ENCODE assay signal across 7 cellular contexts in the genomic region with DNA sequence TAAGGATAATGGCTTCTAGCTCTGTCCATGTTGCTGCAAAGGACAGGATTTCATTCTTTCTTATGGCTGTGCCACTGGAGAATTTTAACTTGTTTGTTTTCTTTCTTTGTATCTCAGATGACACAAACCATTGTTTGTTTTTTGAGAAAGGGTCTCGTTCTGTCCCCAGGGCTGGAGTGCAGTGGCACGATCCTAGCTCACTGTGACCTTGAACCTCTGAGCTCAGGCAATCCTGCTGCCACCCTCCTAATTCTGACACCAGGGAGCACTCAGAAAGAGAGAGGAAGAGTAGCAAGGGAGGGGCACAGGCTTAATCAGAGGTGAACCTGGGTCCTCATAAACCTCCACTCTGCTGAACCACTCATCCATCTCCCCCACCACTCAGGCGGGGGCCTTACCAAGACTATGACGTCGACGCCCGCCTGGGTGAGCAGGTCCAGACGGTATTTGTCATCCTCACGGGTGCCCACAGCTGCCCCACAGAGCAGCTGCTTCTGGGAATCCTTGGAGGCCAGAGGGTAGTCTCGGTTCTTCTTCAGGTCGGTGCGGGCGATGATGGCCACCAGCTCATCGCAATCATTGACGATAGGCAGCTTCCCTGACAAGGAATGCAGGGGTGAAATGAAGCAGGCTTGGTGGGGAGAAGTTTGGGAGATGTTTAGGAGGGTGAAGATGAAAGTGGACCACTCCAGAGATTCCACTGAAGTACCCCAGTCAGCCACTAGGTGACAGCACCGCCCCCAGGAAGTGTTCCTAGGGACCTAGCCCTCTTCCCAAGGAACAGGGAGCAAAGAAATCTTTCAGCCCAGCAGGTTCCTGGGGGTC. TPM values are rescaled to one million over a fixed set of nuclear protein-coding genes. Genes with fewer than 3 reads are reported as not detected.
A peak's percentile ranks its signal among the peaks of the same experiment; 100 is the strongest.
DNase-seq lines count a peak whose midpoint lies in the region; ATAC-seq and TF ChIP-seq lines count a peak whose summit lies in the region.

No MANE protein-coding gene starts in this region.

- no peak overlapping the region for H3K9ac ChIP-seq in mesenchymal stem cell (ENCODE audit: low read length)

- no peak overlapping the region for H3K4ac ChIP-seq in mesenchymal stem cell (ENCODE audit: low read depth in 1 of 2, low read length in 2 of 2)

- no peaks in the 10 kb centered on the region for H3K27me3 Mint-ChIP-seq in T-cell

- no peak overlapping the region for H2BK120ac ChIP-seq in mesenchymal stem cell (ENCODE audit: low read depth, low read length)

- H3K27ac ChIP-seq in mesenchymal stem cell (ENCODE audit: low read length, poor library complexity, severe bottlenecking) (no peak overlapping the region), upper lobe of left lung (no peak overlapping the region)

- H3K27ac Mint-ChIP-seq in T-cell, result no peak overlapping the region

- DNase-seq in ELF-1 (ENCODE audit: low read depth, low spot score) (peak; percentile 78), HK-2 (ENCODE audit: unreplicated experiment) (peak; percentile 58), T-cell (peak in 9 of 34 experiments; percentile 13 to 50 (median 29)), mesenchymal stem cell (peak; percentile 62), upper lobe of left lung (peak in 1 of 2 donors; percentile 63)
- peak; percentile 18 for DNase-seq in effector CD8-positive, alpha-beta T cell (lab: John Stamatoyannopoulos, UW)

- H3K23ac ChIP-seq in mesenchymal stem cell (ENCODE audit: low read length in 2 of 2), result no peak overlapping the region

- peaks cover 38% of the 10 kb centered on the region for H3K36me3 Mint-ChIP-seq in T-cell

- peak; percentile 84 to 98 (median 87) for TF ChIP-seq CTCF in upper lobe of left lung (IDR thresholded peaks at IDR 0.05)

- no peak overlapping the region for H3K4me3 Mint-ChIP-seq in T-cell

- H2BK15ac ChIP-seq in mesenchymal stem cell (ENCODE audit: low read depth, poor library complexity, severe bottlenecking), result no peak overlapping the region

- H2AFZ ChIP-seq in mesenchymal stem cell (ENCODE audit: low read depth, low read length), result no peak overlapping the region

- H3K4me3 ChIP-seq in mesenchymal stem cell (ENCODE audit: insufficient read depth in 1 of 2, low read depth in 1 of 2, low read length in 2 of 2) (no peak overlapping the region), upper lobe of left lung (no peak overlapping the region)

- no peaks in the 10 kb centered on the region for H3K9me3 Mint-ChIP-seq in T-cell

- no peaks in the 10 kb centered on the region for H3K27me3 ChIP-seq in mesenchymal stem cell (ENCODE audit: control insufficient read depth in 1 of 2, insufficient read depth in 1 of 2, low read length in 2 of 2)
- H3K27me3 ChIP-seq in upper lobe of left lung, result no peaks in the 10 kb centered on the region

- H4K8ac ChIP-seq in mesenchymal stem cell (ENCODE audit: low read length), result no peak overlapping the region

- no peak for TF ChIP-seq EP300 in upper lobe of left lung (IDR thresholded peaks at IDR 0.05)

- H2BK5ac ChIP-seq in mesenchymal stem cell (ENCODE audit: low read depth, low read length, poor library complexity, severe bottlenecking), result no peak overlapping the region

- peaks cover under 1 to 7% (median 2%) of the 10 kb centered on the region in 3 donors for H3K4me1 Mint-ChIP-seq in T-cell

- H3K4me2 ChIP-seq in mesenchymal stem cell (ENCODE audit: low read length, poor library complexity, severe bottlenecking), result no peak overlapping the region

- peaks cover 72 to 88% of the 10 kb centered on the region in 2 experiments for H3K36me3 ChIP-seq in mesenchymal stem cell (ENCODE audit: control insufficient read depth in 1 of 2, insufficient read depth in 2 of 2, low read depth in 1 of 2, low read length in 2 of 2)
- peaks cover 20 to 86% (median 73%) of the 10 kb centered on the region in 4 donors for H3K36me3 ChIP-seq in upper lobe of left lung

- no peak overlapping the region for H3K18ac ChIP-seq in mesenchymal stem cell (ENCODE audit: low read depth in 1 of 2, low read length in 2 of 2)

- no peak overlapping the region for H4K91ac ChIP-seq in mesenchymal stem cell (ENCODE audit: low read length)

- CTCF ChIA-PET in T-cell (lab: Charles Lee), result interaction anchor here (0.6 to 4.0 kb wide), 10 partner anchors 12 to 1172 kb away, joined by 3 to 59 read pairs (median 5); no protein-coding TSS in a partner anchor

- TF ChIP-seq POLR2A in upper lobe of left lung (IDR thresholded peaks at IDR 0.05), result no peak

- no peaks in the 10 kb centered on the region for H3K79me1 ChIP-seq in mesenchymal stem cell (replicated peaks; ENCODE audit: low read length, poor library complexity, severe bottlenecking)

- ATAC-seq in T-cell (replicated peaks in 1 of 4), result peak; percentile 32 to 61 (median 53)
- ATAC-seq in upper lobe of left lung (ENCODE audit: low FRiP score in 2 of 2), result peak; percentile 50 to 82
- ATAC-seq in HG02970 (IDR thresholded peaks at IDR 0.05; ENCODE audit: low FRiP score, unreplicated experiment), result no peak

- no peak overlapping the region for H3K14ac ChIP-seq in mesenchymal stem cell (ENCODE audit: low read length in 2 of 2)

- no peak overlapping the region for H2BK12ac ChIP-seq in mesenchymal stem cell (ENCODE audit: low read length in 2 of 2)

- H3K4me1 ChIP-seq in mesenchymal stem cell (ENCODE audit: control insufficient read depth, insufficient read depth, low read depth, low read length) (no peaks in the 10 kb centered on the region), upper lobe of left lung (no peaks in the 10 kb centered on the region)

- POLR2A ChIA-PET in T-cell (lab: Charles Lee), result interaction anchor here in 1 of 2 donors (0.5 kb wide), 1 partner anchor 891 kb away, joined by 3 read pairs; no protein-coding TSS in a partner anchor

- H2AK5ac ChIP-seq in mesenchymal stem cell (ENCODE audit: low read length, severe bottlenecking), result no peak overlapping the region

- WGBS in mesenchymal stem cell, result 72% methylated on average over 15 of the region's 16 CpGs
- 76 to 81% methylated on average over 10 to 16 of the region's 16 CpGs for WGBS in upper lobe of left lung, 2 donors

- H3K9me3 ChIP-seq in mesenchymal stem cell (ENCODE audit: control insufficient read depth, low read length) (no peaks in the 10 kb centered on the region), upper lobe of left lung (no peaks in the 10 kb centered on the region)

RNA-seq across cellular contexts. Expression of a gene that starts 11.6 kb away (rescaled TPM):
- total RNA-seq in T-cell (10 to 100 TPM; 39.9 to 73.3 (median 65.6) TPM), upper lobe of left lung (100 to 1,000 TPM in 2 of 6 donors, 10 to 100 TPM in 4; 47.2 to 107 (median 81.5) TPM)
- 51.2 TPM for polyA plus RNA-seq in mesenchymal stem cell (2013, experiment 1 of 2)
- 51.6 TPM for polyA plus RNA-seq in mesenchymal stem cell (2013, experiment 2 of 2)

RNA-seq across cellular contexts. Expression of a gene that starts 36.7 kb away (rescaled TPM):
- total RNA-seq in T-cell, result 1 to 10 TPM in 1 of 5 donors, under 1 TPM in 4; 0.15 to 1.1 (median 0.65) TPM
- 0.07 TPM for polyA plus RNA-seq in mesenchymal stem cell (2013, experiment 1 of 2)
- 0.11 TPM for polyA plus RNA-seq in mesenchymal stem cell (2013, experiment 2 of 2)
- 10 to 100 TPM in 1 of 6 donors, 1 to 10 TPM in 2, under 1 TPM in 3; 0.30 to 10.5 (median 0.91) TPM for total RNA-seq in upper lobe of left lung

RNA-seq across cellular contexts. Expression of a gene that starts 54.5 kb away (rescaled TPM):
- total RNA-seq in T-cell (10 to 100 TPM; 27.3 to 54.3 (median 41.9) TPM), upper lobe of left lung (100 to 1,000 TPM in 1 of 6 donors, 10 to 100 TPM in 5; 20.1 to 108 (median 29.4) TPM)
- polyA plus RNA-seq in mesenchymal stem cell (2013, experiment 1 of 2), result 19.5 TPM
- polyA plus RNA-seq in mesenchymal stem cell (2013, experiment 2 of 2), result 17.7 TPM

RNA-seq across cellular contexts. Expression of a gene that starts 57.5 kb away (rescaled TPM):
- total RNA-seq in T-cell (1 to 10 TPM; 2.0 to 4.8 (median 3.3) TPM), upper lobe of left lung (10 to 100 TPM in 2 of 6 donors, 1 to 10 TPM in 4; 2.6 to 14.9 (median 7.3) TPM)
- polyA plus RNA-seq in mesenchymal stem cell (2013, experiment 1 of 2), result 10.7 TPM
- polyA plus RNA-seq in mesenchymal stem cell (2013, experiment 2 of 2), result 10.2 TPM
